ENCODE assay signal across 7 cellular contexts in the genomic region with DNA sequence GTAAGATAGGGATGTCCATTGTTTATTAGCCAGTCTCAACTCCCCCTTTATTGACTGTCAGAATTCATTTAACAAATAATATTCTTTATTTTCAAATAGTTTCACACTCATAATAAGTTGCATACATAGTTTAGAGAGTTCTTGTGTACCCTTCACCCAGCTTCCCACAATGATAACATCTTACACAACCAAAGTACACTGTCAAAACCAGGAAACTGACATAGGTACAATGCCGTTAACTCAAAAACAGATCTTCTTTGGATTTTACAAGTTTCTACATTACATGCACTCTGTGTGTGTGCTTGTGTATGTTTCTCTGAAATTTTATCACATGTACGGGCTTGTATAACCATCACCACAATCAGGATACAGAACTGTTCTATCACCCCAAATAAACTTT.
"Had no signal": no experiment of that assay in that cellular context is flagged by ENCODE, and none has a peak within 500 bp of the region (broad histone marks: within the 10 kb centered on the region; RNA-seq: fewer than 3 reads in every experiment).

No MANE protein-coding gene starts in this region.

- ATAC-seq: GM12878 had no signal

- H3K4me3 ChIP-seq: GM12878 had no signal

- DNase-seq: GDM1, GF-D8 had no signal

- FAIRE-seq: G401.6, GM12878, GM12892, GM18507, GM19239 had no signal
